Comparison of ENCODE assay signal across 10 cellular contexts in the genomic region with DNA sequence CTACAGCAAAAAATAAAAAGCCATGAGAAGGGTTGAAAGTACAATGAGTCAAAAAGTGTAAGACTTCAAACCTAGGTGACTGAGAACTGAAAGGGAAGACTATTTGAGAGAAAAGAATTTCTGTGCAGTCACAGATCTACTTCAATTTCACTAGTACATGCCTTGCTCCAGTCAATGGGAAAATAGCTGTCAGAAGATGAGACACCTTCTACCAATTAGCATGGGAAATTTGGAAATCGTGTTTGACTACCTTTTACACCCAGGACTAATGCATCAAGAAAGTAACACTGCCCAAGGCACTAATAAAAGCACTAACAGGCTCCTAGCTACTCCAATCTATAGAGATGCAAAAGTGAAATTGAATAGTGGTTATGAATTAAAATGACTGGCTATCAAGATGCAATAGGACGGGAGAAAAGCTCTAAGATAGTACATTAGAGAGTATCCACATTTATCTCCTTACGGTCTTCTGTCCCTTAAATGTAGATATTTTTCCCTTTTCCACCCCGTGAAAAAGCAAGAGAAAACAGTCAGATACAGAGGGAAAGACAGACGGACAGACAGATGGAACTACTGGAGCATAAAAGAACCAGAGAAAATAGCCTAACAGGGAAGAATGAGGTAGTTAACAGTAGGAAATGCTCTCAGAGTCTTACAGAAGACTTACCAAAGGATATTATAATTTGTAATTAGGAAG. TPM values are rescaled to one million over a fixed set of nuclear protein-coding genes. Genes with fewer than 3 reads are reported as not detected.
DNase-seq lines count a peak whose midpoint lies in the region; ATAC-seq and TF ChIP-seq lines count a peak whose summit lies in the region.
"Had no signal": no experiment of that assay in that cellular context is flagged by ENCODE, and none has a peak within 500 bp of the region (broad histone marks: within the 10 kb centered on the region; RNA-seq: fewer than 3 reads in every experiment).

No MANE protein-coding gene starts in this region.

- H3K4me2 ChIP-seq in GM23338: peak overlapping the region; percentile 64

- TF ChIP-seq CTCF in GM23338 (conservative IDR thresholded peaks at IDR 0.05; ENCODE audit: low read depth in 2 of 2) (no peak), natural killer cell (IDR thresholded peaks at IDR 0.05) (no peak), Peyer's patch (IDR thresholded peaks at IDR 0.05) (no peak)

- H3K4me1 ChIP-seq in GM23338 (ENCODE audit: insufficient read depth) (peaks cover 28% of the 10 kb centered on the region), Peyer's patch (peaks cover 0 to 19% (median 4%) of the 10 kb centered on the region in 4 donors)

- H3K27me3 Mint-ChIP-seq in GM23338 (ENCODE audit: insufficient read depth, low read depth, poor library complexity) (no peaks in the 10 kb centered on the region), natural killer cell (ENCODE audit: low read depth in 2 of 2) (no peaks in the 10 kb centered on the region)

- no peaks in the 10 kb centered on the region for H3F3A ChIP-seq in GM23338 (replicated peaks; ENCODE audit: low read depth)

- H3K4me3 ChIP-seq in GM23338: peak overlapping the region; percentile 23
- peak overlapping the region in 1 of 4 donors; percentile 4 for H3K4me3 ChIP-seq in Peyer's patch

- intact Hi-C loops in natural killer cell (cut with micrococcal nuclease): loop anchor here (10.0 kb wide), 1 partner anchor 271 kb away; the partner anchor contains the start of gene TEX10

- H2AFZ ChIP-seq in GM23338: no peak overlapping the region

- peaks cover 71% of the 10 kb centered on the region for H3K79me2 ChIP-seq in GM23338 (replicated peaks; ENCODE audit: insufficient read depth)

- ATAC-seq in GM23338 (no peak), HG03565 (IDR thresholded peaks at IDR 0.05; ENCODE audit: unreplicated experiment) (peak; percentile 30), natural killer cell (no peak)

- no peak overlapping the region; the same call in 2 of the 3 replicates for H3K4me3 Mint-ChIP-seq in GM23338
- H3K4me3 Mint-ChIP-seq in natural killer cell: peak overlapping the region; percentile 47
- H3K4me3 Mint-ChIP-seq: T-helper 1 cell treated with Interleukin-12 subunit alpha and Interleukin-12 subunit beta and Interleukin-4 antibody, amounts not matched to agents 30 μg/mL and 1 μg/mL, for 36 hours had no signal

- no peaks in the 10 kb centered on the region for H4K20me1 ChIP-seq in GM23338 (replicated peaks; ENCODE audit: insufficient read depth)

- H3K27ac Mint-ChIP-seq in GM23338: no peak overlapping the region
- peak overlapping the region; percentile 71 to 79 for H3K27ac Mint-ChIP-seq in natural killer cell

- H3K36me3 Mint-ChIP-seq in GM23338 (ENCODE audit: low read depth) (no peaks in the 10 kb centered on the region), natural killer cell (no peaks in the 10 kb centered on the region)

- DNase-seq in NCI-H2171 treated with DMSO at 0.1 percent for 48 hours (lab: John Stamatoyannopoulos, UW): peak; percentile 70
- no peak for DNase-seq in NCI-H2171 (lab: John Stamatoyannopoulos, UW)
- DNase-seq in GM23338 (ENCODE audit: low spot score): no peak
- no peak for DNase-seq in natural killer cell
- no peak for DNase-seq in ecto neural progenitor cell (ENCODE audit: low spot score)
- no peak for DNase-seq in NCI-H1436 (lab: John Stamatoyannopoulos, UW)
- no peak for DNase-seq in Peyer's patch

- H3K27ac ChIP-seq in GM23338 (ENCODE audit: low read depth) (no peak overlapping the region), Peyer's patch (peak overlapping the region in 1 of 4 donors; percentile 43)
- H3K27ac ChIP-seq: 22Rv1 had no signal

- no peak for TF ChIP-seq POLR2A in Peyer's patch (IDR thresholded peaks at IDR 0.05)

- H3K36me3 ChIP-seq in GM23338 (ENCODE audit: insufficient read depth) (no peaks in the 10 kb centered on the region), Peyer's patch (no peaks in the 10 kb centered on the region)

- H3K9me3 Mint-ChIP-seq in GM23338: no peaks in the 10 kb centered on the region
- H3K9me3 Mint-ChIP-seq in natural killer cell: no peaks in the 10 kb centered on the region
- H3K9me3 Mint-ChIP-seq: T-helper 1 cell treated with Interleukin-12 subunit alpha and Interleukin-12 subunit beta and Interleukin-4 antibody, amounts not matched to agents 30 μg/mL and 1 μg/mL, for 36 hours had no signal

- no peaks in the 10 kb centered on the region for H3K9me3 ChIP-seq in Peyer's patch

- H3K4me1 Mint-ChIP-seq in GM23338: peaks cover 38% of the 10 kb centered on the region
- H3K4me1 Mint-ChIP-seq in natural killer cell: peaks cover 67 to 74% of the 10 kb centered on the region in 2 donors

- H3K9me2 ChIP-seq in GM23338 (ENCODE audit: insufficient read depth): no peaks in the 10 kb centered on the region

- H3K27me3 ChIP-seq in GM23338 (ENCODE audit: insufficient read depth) (no peaks in the 10 kb centered on the region), Peyer's patch (no peaks in the 10 kb centered on the region)

TF ChIP-seq in GM23338, 12 proteins besides CTCF, POLR2A, EP300 and RAD21 (continues in another document):
- TF ChIP-seq EZH2 (IDR thresholded peaks at IDR 0.05; ENCODE audit: low read depth, unreplicated experiment) (no peak), STAT1 (IDR thresholded peaks at IDR 0.05; ENCODE audit: unreplicated experiment) (no peak), CREB1 (CRISPR knock-in tag; IDR thresholded peaks at IDR 0.05; ENCODE audit: low read depth) (no peak), ETS1 (IDR thresholded peaks at IDR 0.05) (no peak), ZNF331 (CRISPR knock-in tag; IDR thresholded peaks at IDR 0.05; ENCODE audit: low read depth) (no peak), JUNB (IDR thresholded peaks at IDR 0.05; ENCODE audit: unreplicated experiment) (no peak), POLR2AphosphoS5 (IDR thresholded peaks at IDR 0.05; ENCODE audit: low read depth) (no peak), NANOG (IDR thresholded peaks at IDR 0.05; ENCODE audit: borderline replicate concordance) (no peak), EZH2phosphoT487 (IDR thresholded peaks at IDR 0.05; ENCODE audit: unreplicated experiment) (no peak)
- TF ChIP-seq, protein P1, sequence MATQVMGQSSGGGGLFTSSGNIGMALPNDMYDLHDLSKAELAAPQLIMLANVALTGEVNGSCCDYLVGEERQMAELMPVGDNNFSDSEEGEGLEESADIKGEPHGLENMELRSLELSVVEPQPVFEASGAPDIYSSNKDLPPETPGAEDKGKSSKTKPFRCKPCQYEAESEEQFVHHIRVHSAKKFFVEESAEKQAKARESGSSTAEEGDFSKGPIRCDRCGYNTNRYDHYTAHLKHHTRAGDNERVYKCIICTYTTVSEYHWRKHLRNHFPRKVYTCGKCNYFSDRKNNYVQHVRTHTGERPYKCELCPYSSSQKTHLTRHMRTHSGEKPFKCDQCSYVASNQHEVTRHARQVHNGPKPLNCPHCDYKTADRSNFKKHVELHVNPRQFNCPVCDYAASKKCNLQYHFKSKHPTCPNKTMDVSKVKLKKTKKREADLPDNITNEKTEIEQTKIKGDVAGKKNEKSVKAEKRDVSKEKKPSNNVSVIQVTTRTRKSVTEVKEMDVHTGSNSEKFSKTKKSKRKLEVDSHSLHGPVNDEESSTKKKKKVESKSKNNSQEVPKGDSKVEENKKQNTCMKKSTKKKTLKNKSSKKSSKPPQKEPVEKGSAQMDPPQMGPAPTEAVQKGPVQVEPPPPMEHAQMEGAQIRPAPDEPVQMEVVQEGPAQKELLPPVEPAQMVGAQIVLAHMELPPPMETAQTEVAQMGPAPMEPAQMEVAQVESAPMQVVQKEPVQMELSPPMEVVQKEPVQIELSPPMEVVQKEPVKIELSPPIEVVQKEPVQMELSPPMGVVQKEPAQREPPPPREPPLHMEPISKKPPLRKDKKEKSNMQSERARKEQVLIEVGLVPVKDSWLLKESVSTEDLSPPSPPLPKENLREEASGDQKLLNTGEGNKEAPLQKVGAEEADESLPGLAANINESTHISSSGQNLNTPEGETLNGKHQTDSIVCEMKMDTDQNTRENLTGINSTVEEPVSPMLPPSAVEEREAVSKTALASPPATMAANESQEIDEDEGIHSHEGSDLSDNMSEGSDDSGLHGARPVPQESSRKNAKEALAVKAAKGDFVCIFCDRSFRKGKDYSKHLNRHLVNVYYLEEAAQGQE (IDR thresholded peaks at IDR 0.05; ENCODE audit: unreplicated experiment): no peak

RNA-seq across cellular contexts. Expression of gene ERP44, which starts 15.2 kb away (rescaled TPM):
- total RNA-seq in GM23338 (2014; rRNA removed; shearing (Covaris generic)): 12.0 and 13.0 TPM in 2 replicates
- 18.8 and 24.1 TPM in 2 replicates for polyA plus RNA-seq in GM23338 (2016; fragmentation: Nextera tagmentation; extraction: Ambion mirVana)
- 10 to 100 TPM; 14.2 to 15.4 (median 15.1) TPM for total RNA-seq in natural killer cell
- 10 to 100 TPM in 3 of 4 donors, 1 to 10 TPM in 1; 9.9 to 21.9 (median 17.4) TPM for total RNA-seq in Peyer's patch

RNA-seq across cellular contexts. Expression of gene INVS, which starts 15.4 kb away (rescaled TPM):
- 8.7 and 12.5 TPM in 2 replicates for total RNA-seq in GM23338 (2014; rRNA removed; shearing (Covaris generic))
- 3.9 and 4.1 TPM in 2 replicates for polyA plus RNA-seq in GM23338 (2016; fragmentation: Nextera tagmentation; extraction: Ambion mirVana)
- total RNA-seq in natural killer cell: 10 to 100 TPM; 24.5 to 30.6 (median 27.4) TPM
- 10 to 100 TPM; 22.1 to 56.9 (median 37.3) TPM for total RNA-seq in Peyer's patch
